8 cellular contexts compared by ENCODE assay signal in genomic region chr9:136849038-136849959, GRCh38. TPM values are rescaled to one million over a fixed set of nuclear protein-coding genes. Genes with fewer than 3 reads are reported as not detected.
DNase-seq lines count a peak whose midpoint lies in the region; ATAC-seq, FAIRE-seq and TF ChIP-seq lines count a peak whose summit lies in the region.

Gene PHPT1 (plus strand): TSS chr9:136849409. CDS start chr9:136849431, 22 bp downstream.

- peak; percentile 89 for FAIRE-seq in keratinocyte (lab: Jason Lieb, UNC)

- no peaks in the 10 kb centered on the region for H3K9me1 ChIP-seq in keratinocyte (ENCODE audit: control insufficient read depth, extremely low read depth, insufficient read depth, low read length)

- peak within 1 kb of the TSS; percentile 96 for H3K4me3 Mint-ChIP-seq in chondrocyte (ENCODE audit: unreplicated experiment)

- TF ChIP-seq CTCF in chondrocyte (IDR thresholded peaks at IDR 0.05) (no peak), keratinocyte (optimal IDR thresholded peaks at IDR 0.05 in 1 of 3, IDR thresholded peaks at IDR 0.05 in 1 of 3, conservative IDR thresholded peaks at IDR 0.05 in 1 of 3; ENCODE audit: extremely low read depth in 1 of 3, insufficient read depth in 2 of 3, low read length in 3 of 3) (no peak)

- H2AFZ ChIP-seq in keratinocyte (ENCODE audit: control insufficient read depth, low read length), result peak within 1 kb of the TSS; percentile 91

- H3K9ac ChIP-seq in keratinocyte (ENCODE audit: control insufficient read depth, extremely low read depth, insufficient read depth, low read length), result peak within 1 kb of the TSS; percentile 88

- H3K4me1 Mint-ChIP-seq in chondrocyte (ENCODE audit: low read depth), result peaks cover 17% of the 10 kb centered on the region

- H3K27me3 Mint-ChIP-seq in chondrocyte (ENCODE audit: low read depth), result no peaks in the 10 kb centered on the region

- peak; percentile 97 for DNase-seq in AML-193 (lab: John Stamatoyannopoulos, UW)
- peak; percentile 97 for DNase-seq in NCI-H510A treated with DMSO at 0.1 percent for 48 hours (lab: John Stamatoyannopoulos, UW)
- peak; percentile 93 for DNase-seq in activated CD4-positive, alpha-beta T cell treated with anti-CD3 and anti-CD28 coated beads for 24 hours (ENCODE audit: low read depth in 2 of 2)
- DNase-seq in chondrocyte (ENCODE audit: low spot score), result peak; percentile 100
- DNase-seq in keratinocyte (ENCODE audit: low read depth, low spot score), result peak; percentile 94
- DNase-seq in stimulated activated CD4-positive, alpha-beta T cell treated with anti-CD3 and anti-CD28 coated beads, Interleukin-15, amount 100 ng/mL, for 1 hour (ENCODE audit: low read depth in 1 of 2, low spot score in 1 of 2), result peak; percentile 91 to 93

- peaks cover 9% of the 10 kb centered on the region for H3K4me1 ChIP-seq in keratinocyte (ENCODE audit: control insufficient read depth, extremely low read depth, insufficient read depth, low read length)

- H3K9me3 ChIP-seq in keratinocyte (ENCODE audit: control insufficient read depth, low read depth, low read length), result no peaks in the 10 kb centered on the region

- peak within 1 kb of the TSS; percentile 88 for H3K27ac ChIP-seq in keratinocyte (ENCODE audit: control insufficient read depth, insufficient read depth, low read length)

- peak within 1 kb of the TSS; percentile 91 for H3K4me2 ChIP-seq in keratinocyte (ENCODE audit: control insufficient read depth, extremely low read depth, insufficient read depth, low read depth, low read length)

- TF ChIP-seq POLR2A in GM19193 (IDR thresholded peaks at IDR 0.05; ENCODE audit: extremely low read depth, insufficient read depth, insufficient read length), result peak; percentile 93

- H3K36me3 ChIP-seq in keratinocyte (ENCODE audit: control insufficient read depth in 2 of 2, extremely low read depth in 1 of 2, insufficient read depth in 2 of 2, low read length in 2 of 2), result peaks cover 3 to 17% of the 10 kb centered on the region in 2 experiments

- ATAC-seq in HG03439 (IDR thresholded peaks at IDR 0.05; ENCODE audit: unreplicated experiment), result peak; percentile 70

- H3K4me3 ChIP-seq in keratinocyte (ENCODE audit: control insufficient read depth in 2 of 3, extremely low read depth in 1 of 3, insufficient read depth in 2 of 3, low read depth in 1 of 3, low read length in 3 of 3), result peak within 1 kb of the TSS; percentile 74 to 93 (median 89)

- dilution Hi-C loops in keratinocyte (cut with MboI; ENCODE audit: extremely low pct_ligation_motif_present, low sequenced_read_pairs), result no loop called here

- no peaks in the 10 kb centered on the region for H3K9me3 Mint-ChIP-seq in chondrocyte (ENCODE audit: low read depth)

- H3K79me2 ChIP-seq in keratinocyte (ENCODE audit: control insufficient read depth, insufficient read depth, low read length), result peaks cover 6% of the 10 kb centered on the region

- peaks cover 2% of the 10 kb centered on the region for H3K36me3 Mint-ChIP-seq in chondrocyte (ENCODE audit: low read depth)

- peak within 1 kb of the TSS; percentile 97 for H3K27ac Mint-ChIP-seq in chondrocyte (ENCODE audit: unreplicated experiment)

- peaks cover 37% of the 10 kb centered on the region for H3K27me3 ChIP-seq in keratinocyte (ENCODE audit: control insufficient read depth, extremely low read depth, insufficient read depth, low read length)

- peaks cover 6% of the 10 kb centered on the region for H4K20me1 ChIP-seq in keratinocyte (ENCODE audit: control insufficient read depth, extremely low read depth, insufficient read depth, low read length)

RNA-seq across cellular contexts. Expression of gene PHPT1, which starts in this region (rescaled TPM):
- total RNA-seq in chondrocyte, result 165 to 193 TPM (median 192 TPM) in 3 replicates
- 68.8 to 113 TPM (median 97.9 TPM) in 3 replicates for polyA plus RNA-seq in keratinocyte
- polyA plus RNA-seq in keratinocyte (2011; ENCODE audit: low read depth), result 110 TPM
- polyA plus RNA-seq in keratinocyte (2011; cell fraction: cytosol; rRNA removed), result 52.2 and 121 TPM in 2 replicates
- 45.1 and 48.6 TPM in 2 replicates for polyA plus RNA-seq in keratinocyte (2011; cell fraction: nucleus; rRNA removed)
- 88.4 and 108 TPM in 2 replicates for polyA plus RNA-seq in keratinocyte (2012; ENCODE audit: low replicate concordance)
- polyA minus RNA-seq in keratinocyte, result 16.0 to 25.6 TPM (median 24.3 TPM) in 3 replicates
- 68.1 TPM for polyA minus RNA-seq in keratinocyte (2011; cell fraction: cytosol; rRNA and poly(A)+ RNA removed)
- 11.7 and 12.6 TPM in 2 replicates for polyA minus RNA-seq in keratinocyte (2011; cell fraction: nucleus; rRNA and poly(A)+ RNA removed)

Comparison
In these comparisons a context has a peak if more than half of its experiments do, and no peak if none do; other contexts are left out.
1. Peak in every context shown above with its lines: DNase-seq, ATAC-seq, H3K4me3 ChIP-seq and H3K27ac ChIP-seq.